25 cellular contexts compared by ENCODE assay signal in genomic region chr16:77556203-77556602, GRCh38.
DNase-seq lines count a peak whose midpoint lies in the region; ATAC-seq, FAIRE-seq and TF ChIP-seq lines count a peak whose summit lies in the region.
"Had no signal": no experiment of that assay in that cellular context is flagged by ENCODE, and none has a peak within 500 bp of the region (broad histone marks: within the 10 kb centered on the region; RNA-seq: fewer than 3 reads in every experiment).

No MANE protein-coding gene starts in this region.

- H3K4me1 ChIP-seq in hepatocyte (ENCODE audit: insufficient read depth) (peaks cover 4% of the 10 kb centered on the region), osteoblast (ENCODE audit: insufficient read depth, low read length) (peaks cover 4% of the 10 kb centered on the region), transverse colon (no peaks in the 10 kb centered on the region)
- H3K4me1 ChIP-seq: BLaER1, gastrocnemius medialis, prostate gland, upper lobe of left lung had no signal

- H3K79me2 ChIP-seq in hepatocyte (no peaks in the 10 kb centered on the region), osteoblast (ENCODE audit: insufficient read depth, low read length) (no peaks in the 10 kb centered on the region)

- TF ChIP-seq EP300 in transverse colon (IDR thresholded peaks at IDR 0.05; ENCODE audit: low read depth): no peak

- WGBS in hepatocyte (ENCODE audit: low lambda C conversion rate, missing lambda C conversion rate): 49% methylated on average over 8 of the region's 8 CpGs
- 56 to 74% methylated on average over 6 to 8 of the region's 8 CpGs for WGBS in transverse colon (ENCODE audit: low coverage in 1 of 2), 2 donors

- no peak for TF ChIP-seq CTCF in hepatocyte (IDR thresholded peaks at IDR 0.05; ENCODE audit: poor library complexity)
- TF ChIP-seq CTCF in osteoblast (IDR thresholded peaks at IDR 0.05; ENCODE audit: extremely low read depth, low read depth, low read length): no peak
- no peak for TF ChIP-seq CTCF in transverse colon (IDR thresholded peaks at IDR 0.05)

- H3K27me3 ChIP-seq in hepatocyte (no peaks in the 10 kb centered on the region), osteoblast (ENCODE audit: insufficient read depth, low read length) (no peaks in the 10 kb centered on the region), transverse colon (no peaks in the 10 kb centered on the region)
- H3K27me3 ChIP-seq: BLaER1, gastrocnemius medialis, upper lobe of left lung had no signal

- peak; percentile 87 for DNase-seq in DMS114 treated with DMSO at 0.1 percent for 48 hours (lab: John Stamatoyannopoulos, UW; ENCODE audit: unreplicated experiment)
- DNase-seq in RCC 7860 (ENCODE audit: low spot score): peak; percentile 6
- DNase-seq in hepatocyte (ENCODE audit: low spot score): no peak
- DNase-seq in osteoblast (ENCODE audit: insufficient read length, low spot score, missing footprints): peak; percentile 27
- DNase-seq in posterior cingulate gyrus: no peak
- DNase-seq in activated CD8-positive, alpha-beta memory T cell treated with anti-CD3 and anti-CD28 coated beads, Interleukin-2, amount 50 U/mL, for 4 hours: no peak
- no peak for DNase-seq in transverse colon
- DNase-seq: activated CD4-positive, alpha-beta T cell treated with anti-CD3 and anti-CD28 coated beads for 48 hours; activated naive CD4-positive, alpha-beta T cell; activated T-cell treated with anti-CD3 and anti-CD28 coated beads, Interleukin-2, amount 50 U/mL, for 48 hours; effector memory CD4-positive, alpha-beta T cell; gastrocnemius medialis; hippocampal formation; KBM-7; NCI-H1436 treated with DMSO at 0.1 percent for 48 hours; NCI-H524; SHP77 treated with DMSO at 0.1 percent for 48 hours; stimulated activated CD8-positive, alpha-beta memory T cell treated with anti-CD3 and anti-CD28 coated beads, Interleukin-4, amount 100 ng/mL, for 48 hours; T-cell; upper lobe of left lung had no signal

- H3K36me3 ChIP-seq in hepatocyte (replicated peaks; ENCODE audit: insufficient read depth, low read depth): no peaks in the 10 kb centered on the region
- no peaks in the 10 kb centered on the region for H3K36me3 ChIP-seq in osteoblast (ENCODE audit: insufficient read depth, low read length)
- H3K36me3 ChIP-seq in transverse colon: no peaks in the 10 kb centered on the region
- H3K36me3 ChIP-seq: BLaER1, gastrocnemius medialis, prostate gland, upper lobe of left lung had no signal

- in situ Hi-C loops in transverse colon (cut with MboI; ENCODE audit: low pct_ligation_motif_present in 1 of 4, low pct_unique_long_range_greater_than_20kb in 1 of 4, low sequenced_read_pairs in 3 of 4): no loop called here

- ATAC-seq in GM19023 (IDR thresholded peaks at IDR 0.05; ENCODE audit: unreplicated experiment): no peak
- ATAC-seq: esophagus mucosa, gastrocnemius medialis, T-cell had no signal

- intact Hi-C loops in posterior cingulate gyrus (cut with DNase I): no loop called here
- intact Hi-C loops in transverse colon (cut with DNase I; ENCODE audit: low total_unique reads): no loop called here

- H3K9me3 ChIP-seq in hepatocyte (ENCODE audit: low read depth) (no peaks in the 10 kb centered on the region), osteoblast (ENCODE audit: low read depth, low read length) (no peaks in the 10 kb centered on the region), transverse colon (no peaks in the 10 kb centered on the region)
- H3K9me3 ChIP-seq: BLaER1, gastrocnemius medialis, prostate gland, upper lobe of left lung had no signal

- FAIRE-seq in RCC 7860 (lab: Jason Lieb, UNC): no peak
- FAIRE-seq: GM19239 had no signal

- no peak for TF ChIP-seq POLR2A in transverse colon (IDR thresholded peaks at IDR 0.05)

- no peak overlapping the region for H3K4me3 ChIP-seq in hepatocyte
- H3K4me3 ChIP-seq in osteoblast (ENCODE audit: insufficient read depth, low read length): no peak overlapping the region
- no peak overlapping the region for H3K4me3 ChIP-seq in transverse colon
- H3K4me3 ChIP-seq: BLaER1, gastrocnemius medialis, prostate gland, upper lobe of left lung had no signal

- H3K9me2 ChIP-seq in hepatocyte (replicated peaks; ENCODE audit: insufficient read depth): no peaks in the 10 kb centered on the region

- H2AFZ ChIP-seq in hepatocyte (no peak overlapping the region), osteoblast (ENCODE audit: low read length) (no peak overlapping the region)

- H3K27ac ChIP-seq in hepatocyte (no peak overlapping the region), osteoblast (ENCODE audit: low read depth, low read length) (no peak overlapping the region), transverse colon (no peak overlapping the region)
- H3K27ac ChIP-seq: BLaER1, gastrocnemius medialis, prostate gland, upper lobe of left lung had no signal

- no peaks in the 10 kb centered on the region for H4K20me1 ChIP-seq in hepatocyte (ENCODE audit: insufficient read depth, poor library complexity, severe bottlenecking)
- H4K20me1 ChIP-seq in osteoblast (ENCODE audit: insufficient read depth, low read length): no peaks in the 10 kb centered on the region
- H4K20me1 ChIP-seq: BLaER1 had no signal

- H3K4me2 ChIP-seq in hepatocyte (peak overlapping the region; percentile 33), osteoblast (ENCODE audit: insufficient read depth, low read length) (no peak overlapping the region)
- H3K4me2 ChIP-seq: BLaER1 had no signal

Comparison
In these comparisons a context has a peak if more than half of its experiments do, and no peak if none do; other contexts are left out.
1. DNase-seq: peak in DMS114 treated with DMSO at 0.1 percent for 48 hours (single experiment), RCC 7860 (single experiment) and osteoblast (single experiment); none in hepatocyte (single experiment), posterior cingulate gyrus (0 of 10), activated CD8-positive, alpha-beta memory T cell treated with anti-CD3 and anti-CD28 coated beads, Interleukin-2, amount 50 U/mL, for 4 hours (single experiment) and transverse colon (single experiment).